8 cellular contexts compared by ENCODE assay signal in genomic region chr17:75980188-75981018, GRCh38. TPM values are rescaled to one million over a fixed set of nuclear protein-coding genes. Genes with fewer than 3 reads are reported as not detected.
A peak's percentile ranks its signal among the peaks of the same experiment; 100 is the strongest.
DNase-seq lines count a peak whose midpoint lies in the region; ATAC-seq, FAIRE-seq and TF ChIP-seq lines count a peak whose summit lies in the region.

No MANE protein-coding gene starts in this region.

- H3K27me3 ChIP-seq in Panc1 (ENCODE audit: control insufficient read depth, insufficient read depth, low read length) (no peaks in the 10 kb centered on the region), pancreas (no peaks in the 10 kb centered on the region)

- no peak for ATAC-seq in Panc1
- no peak for ATAC-seq in pancreas
- ATAC-seq in GM21367 (IDR thresholded peaks at IDR 0.05; ENCODE audit: unreplicated experiment) = no peak
- no peak for ATAC-seq in HG03354 (IDR thresholded peaks at IDR 0.05; ENCODE audit: poor library complexity, severe bottlenecking, unreplicated experiment)
- ATAC-seq in HG02588 (IDR thresholded peaks at IDR 0.05; ENCODE audit: unreplicated experiment) = no peak

- H3K9me3 ChIP-seq in Panc1 (ENCODE audit: control insufficient read depth, insufficient read depth, low read depth, low read length) = no peaks in the 10 kb centered on the region
- no peaks in the 10 kb centered on the region for H3K9me3 ChIP-seq in pancreas

- peak overlapping the region; percentile 93 for H3K4me3 ChIP-seq in GM12864 (ENCODE audit: low read depth, low read length)
- H3K4me3 ChIP-seq in Panc1 (ENCODE audit: low read depth in 2 of 2, low read length in 2 of 2) = peak overlapping the region; percentile 73 to 82
- H3K4me3 ChIP-seq in epithelial cell of esophagus (ENCODE audit: low read length) = peak overlapping the region; percentile 91
- peak overlapping the region; percentile 47 to 89 (median 74) for H3K4me3 ChIP-seq in pancreas

- no peak for TF ChIP-seq CTCF in GM12864 (IDR thresholded peaks at IDR 0.05; ENCODE audit: low read depth, low read length, missing control alignments)
- TF ChIP-seq CTCF in Panc1 (IDR thresholded peaks at IDR 0.05) = no peak
- TF ChIP-seq CTCF in epithelial cell of esophagus (IDR thresholded peaks at IDR 0.05; ENCODE audit: insufficient read depth, low read depth, low read length, missing control alignments) = no peak
- no peak for TF ChIP-seq CTCF in pancreas (IDR thresholded peaks at IDR 0.05)

- TSS peak; percentile 87 for BruUV-seq in Panc1 (replicated peaks; lab: Mats Ljungman, UMichigan)

- 72 to 75% methylated on average over 18 of the region's 18 CpGs for WGBS in pancreas, 2 donors

- POLR2A ChIA-PET in Panc1 (lab: Charles Lee) = interaction anchor here (0.7 to 1.1 kb wide), 4 partner anchors 14 to 715 kb away, joined by 3 to 6 read pairs (median 4); no protein-coding TSS in a partner anchor

- FAIRE-seq in pancreas (lab: Jason Lieb, UNC) = no peak

- in situ Hi-C loops in Panc1 (cut with HindIII; ENCODE audit: low pct_unique_long_range_greater_than_20kb, low sequenced_read_pairs) = no loop called here

- intact Hi-C loops in Panc1 (cut with micrococcal nuclease; ENCODE audit: unreplicated experiment) = no loop called here
- intact Hi-C loops in pancreas (cut with DNase I) = no loop called here

- CTCF ChIA-PET in Panc1 (lab: Charles Lee) = interaction anchor here (0.7 to 0.9 kb wide), 2 partner anchors 103 to 294 kb away, joined by 5 to 7 read pairs; no protein-coding TSS in a partner anchor

- H3K36me3 ChIP-seq in Panc1 (ENCODE audit: control insufficient read depth, insufficient read depth, low read length) (peaks cover 6% of the 10 kb centered on the region; the same call in 1 of the 2 replicates), pancreas (no peaks in the 10 kb centered on the region)

- DNase-seq in GM12864 (ENCODE audit: low read depth) (no peak), Panc1 (ENCODE audit: low read depth, low spot score) (no peak), epithelial cell of esophagus (ENCODE audit: low read depth) (no peak), pancreas (peak in 2 of 6 donors; percentile 29 to 39), EL (no peak)

- H3K4me1 ChIP-seq in Panc1 (ENCODE audit: control insufficient read depth, insufficient read depth, low read length) (peaks cover 21% of the 10 kb centered on the region), pancreas (peaks cover 31 to 64% (median 52%) of the 10 kb centered on the region in 3 donors)

- H3K27ac ChIP-seq in Panc1 (ENCODE audit: low read length) (peak overlapping the region; percentile 94), pancreas (peak overlapping the region; percentile 87 to 99 (median 95))

RNA-seq across cellular contexts. Expression of gene TEN1, which starts 1.4 kb away (rescaled TPM):
- total RNA-seq in Panc1 (2021; ENCODE audit: unreplicated experiment) (41.3 TPM), pancreas (10 to 100 TPM in 5 of 6 donors, 1 to 10 TPM in 1; 6.9 to 12.9 (median 12.3) TPM)
- polyA plus RNA-seq in Panc1 (2012; ENCODE audit: insufficient read length) = 57.2 TPM
- polyA plus RNA-seq in pancreas = 10 to 100 TPM; 19.7 to 35.0 TPM

RNA-seq across cellular contexts. Expression of gene ACOX1, which starts 1.4 kb away (rescaled TPM):
- total RNA-seq in Panc1 (2021; ENCODE audit: unreplicated experiment) = 53.5 TPM
- 26.8 TPM for polyA plus RNA-seq in Panc1 (2012; ENCODE audit: insufficient read length)
- 10 to 100 TPM; 50.4 to 74.2 (median 59.4) TPM for total RNA-seq in pancreas
- polyA plus RNA-seq in pancreas = 10 to 100 TPM; 16.3 to 25.4 TPM

RNA-seq across cellular contexts. Expression of gene CDK3, which starts 20.3 kb away (rescaled TPM):
- total RNA-seq in Panc1 (2021; ENCODE audit: unreplicated experiment) = 11.9 TPM
- polyA plus RNA-seq in Panc1 (2012; ENCODE audit: insufficient read length) = 7.0 TPM
- 1 to 10 TPM; 1.9 to 6.3 (median 3.0) TPM for total RNA-seq in pancreas
- polyA plus RNA-seq in pancreas = 10 to 100 TPM; 32.2 to 34.7 TPM

RNA-seq across cellular contexts. Expression of gene FBF1, which starts 39.6 kb away (rescaled TPM):
- 32.5 TPM for total RNA-seq in Panc1 (2021; ENCODE audit: unreplicated experiment)
- polyA plus RNA-seq in Panc1 (2012; ENCODE audit: insufficient read length) = 27.7 TPM
- total RNA-seq in pancreas = 10 to 100 TPM in 1 of 6 donors, 1 to 10 TPM in 5; 2.4 to 10.1 (median 3.9) TPM
- 10 to 100 TPM in 1 of 2 donors, 1 to 10 TPM in 1; 7.7 to 24.8 TPM for polyA plus RNA-seq in pancreas

RNA-seq across cellular contexts. Expression of gene EVPL, which starts 46.7 kb away (rescaled TPM):
- total RNA-seq in Panc1 (2021; ENCODE audit: unreplicated experiment) (36.4 TPM), pancreas (1 to 10 TPM; 1.3 to 3.5 (median 2.9) TPM)
- polyA plus RNA-seq in Panc1 (2012; ENCODE audit: insufficient read length) = 44.9 TPM
- polyA plus RNA-seq in pancreas = 10 to 100 TPM in 1 of 2 donors, 1 to 10 TPM in 1; 6.5 to 14.6 TPM
